Comparison of ENCODE assay signal across 1 cellular context in the genomic region with DNA sequence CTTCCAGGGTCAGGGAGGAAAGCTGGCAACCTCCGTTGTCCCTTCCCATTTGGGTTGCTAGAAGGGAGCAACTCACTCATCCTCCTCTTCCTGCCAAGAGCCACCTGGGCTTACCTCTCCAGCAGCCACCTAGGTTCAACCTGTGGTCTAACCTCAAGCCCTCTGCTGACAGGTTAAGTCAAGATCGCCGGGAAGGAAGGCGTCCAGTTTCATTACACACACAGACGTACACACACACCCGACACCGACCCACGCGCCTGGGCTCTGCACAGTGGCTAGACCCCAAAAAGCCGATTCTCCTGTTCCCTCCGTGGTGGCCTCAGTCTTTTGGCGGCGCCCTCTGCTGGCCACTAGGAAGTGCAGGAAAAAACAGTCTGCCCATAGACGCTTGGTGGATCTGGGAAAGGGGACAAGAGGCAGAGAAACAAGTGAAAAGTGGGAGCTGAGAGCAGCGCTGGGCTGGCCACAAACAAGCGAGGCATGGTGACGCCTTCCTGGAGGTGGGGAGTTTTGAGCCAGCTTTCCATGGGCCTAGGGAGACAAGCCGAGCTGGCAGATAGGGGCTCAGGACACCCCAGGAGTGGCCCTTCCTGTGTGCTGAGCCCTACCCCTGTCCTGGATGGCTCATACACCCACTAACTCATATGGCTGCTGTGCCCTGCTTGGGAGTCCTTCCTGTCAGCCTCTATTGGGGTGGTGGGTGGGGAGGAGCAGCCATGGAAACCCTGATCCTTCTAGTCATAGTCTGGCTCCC.
A peak's percentile ranks its signal among the peaks of the same experiment; 100 is the strongest.
TF ChIP-seq lines count a peak whose summit lies in the region.

No MANE protein-coding gene starts in this region.

TF ChIP-seq in K562, 482 proteins besides CTCF, POLR2A, EP300 and RAD21 (continued from another document):
- TF ChIP-seq, protein P1, sequence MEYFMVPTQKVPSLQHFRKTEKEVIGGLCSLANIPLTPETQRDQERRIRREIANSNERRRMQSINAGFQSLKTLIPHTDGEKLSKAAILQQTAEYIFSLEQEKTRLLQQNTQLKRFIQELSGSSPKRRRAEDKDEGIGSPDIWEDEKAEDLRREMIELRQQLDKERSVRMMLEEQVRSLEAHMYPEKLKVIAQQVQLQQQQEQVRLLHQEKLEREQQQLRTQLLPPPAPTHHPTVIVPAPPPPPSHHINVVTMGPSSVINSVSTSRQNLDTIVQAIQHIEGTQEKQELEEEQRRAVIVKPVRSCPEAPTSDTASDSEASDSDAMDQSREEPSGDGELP (CRISPR knock-in tag; IDR thresholded peaks at IDR 0.05; ENCODE audit: borderline replicate concordance), result peak; percentile 80
- TF ChIP-seq CTBP1 (IDR thresholded peaks at IDR 0.05; ENCODE audit: borderline replicate concordance) (peak; percentile 79), ZNF3 (CRISPR knock-in tag; IDR thresholded peaks at IDR 0.05) (no peak), BACH1 (tag; IDR thresholded peaks at IDR 0.05) (no peak), ZSCAN29 (IDR thresholded peaks at IDR 0.05) (no peak), TBL1XR1 (IDR thresholded peaks at IDR 0.05; ENCODE audit: low read length in 2 of 2) (peak in 1 of 2 experiments; percentile 47; a peak in 1 of 4 replicates), CBFA2T2 (conservative IDR thresholded peaks at IDR 0.05) (no peak), ELK3 (CRISPR knock-in tag; IDR thresholded peaks at IDR 0.05) (no peak), ZKSCAN3 (CRISPR knock-in tag; IDR thresholded peaks at IDR 0.05) (peak; percentile 81; the same call in 1 of the 2 replicates), NR1H2 (CRISPR knock-in tag; IDR thresholded peaks at IDR 0.05) (no peak), ZKSCAN8 (CRISPR knock-in tag; IDR thresholded peaks at IDR 0.05) (no peak), MLX (CRISPR knock-in tag; conservative IDR thresholded peaks at IDR 0.05) (no peak), DIDO1 (tag; IDR thresholded peaks at IDR 0.05; ENCODE audit: low read depth) (no peak), HMGN3 (IDR thresholded peaks at IDR 0.05; ENCODE audit: borderline replicate concordance, extremely low read depth, insufficient read length, low read depth, low read length) (no peak), CHCHD3 (CRISPR knock-in tag; IDR thresholded peaks at IDR 0.05) (no peak), CREB1 (IDR thresholded peaks at IDR 0.05) (no peak), CREB1 (CRISPR knock-in tag; IDR thresholded peaks at IDR 0.05) (no peak; the same call in 1 of the 2 replicates), ZBED1 (IDR thresholded peaks at IDR 0.05) (no peak), ZEB2 (IDR thresholded peaks at IDR 0.05) (peak; percentile 96), FUS (optimal IDR thresholded peaks at IDR 0.05; ENCODE audit: low read depth, low read length) (no peak), ZNF644 (tag; IDR thresholded peaks at IDR 0.05; ENCODE audit: low read depth) (no peak), MEF2D (tag; conservative IDR thresholded peaks at IDR 0.05; ENCODE audit: low read depth) (peak; percentile 34; the same call in 1 of the 2 replicates), KDM2B (CRISPR knock-in tag; IDR thresholded peaks at IDR 0.05) (no peak), ELF4 (CRISPR knock-in tag; IDR thresholded peaks at IDR 0.05) (0 out of 2 replicates have a peak, but pooled peaks have one; percentile 63), FOXK2 (conservative IDR thresholded peaks at IDR 0.05 in 1 of 2, IDR thresholded peaks at IDR 0.05 in 1 of 2; ENCODE audit: low read depth in 2 of 2) (peak; percentile 62 to 64), CC2D1A (IDR thresholded peaks at IDR 0.05) (peak; percentile 49; the same call in 1 of the 2 replicates), ZNF217 (CRISPR knock-in tag; IDR thresholded peaks at IDR 0.05) (no peak)
- TF ChIP-seq, protein P2, sequence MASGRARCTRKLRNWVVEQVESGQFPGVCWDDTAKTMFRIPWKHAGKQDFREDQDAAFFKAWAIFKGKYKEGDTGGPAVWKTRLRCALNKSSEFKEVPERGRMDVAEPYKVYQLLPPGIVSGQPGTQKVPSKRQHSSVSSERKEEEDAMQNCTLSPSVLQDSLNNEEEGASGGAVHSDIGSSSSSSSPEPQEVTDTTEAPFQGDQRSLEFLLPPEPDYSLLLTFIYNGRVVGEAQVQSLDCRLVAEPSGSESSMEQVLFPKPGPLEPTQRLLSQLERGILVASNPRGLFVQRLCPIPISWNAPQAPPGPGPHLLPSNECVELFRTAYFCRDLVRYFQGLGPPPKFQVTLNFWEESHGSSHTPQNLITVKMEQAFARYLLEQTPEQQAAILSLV (tag; IDR thresholded peaks at IDR 0.05), result no peak
- TF ChIP-seq, protein P3, sequence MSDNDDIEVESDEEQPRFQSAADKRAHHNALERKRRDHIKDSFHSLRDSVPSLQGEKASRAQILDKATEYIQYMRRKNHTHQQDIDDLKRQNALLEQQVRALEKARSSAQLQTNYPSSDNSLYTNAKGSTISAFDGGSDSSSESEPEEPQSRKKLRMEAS (CRISPR knock-in tag; IDR thresholded peaks at IDR 0.05), result 0 out of 2 replicates have a peak, but pooled peaks have one; percentile 8
- TF ChIP-seq, protein P4, sequence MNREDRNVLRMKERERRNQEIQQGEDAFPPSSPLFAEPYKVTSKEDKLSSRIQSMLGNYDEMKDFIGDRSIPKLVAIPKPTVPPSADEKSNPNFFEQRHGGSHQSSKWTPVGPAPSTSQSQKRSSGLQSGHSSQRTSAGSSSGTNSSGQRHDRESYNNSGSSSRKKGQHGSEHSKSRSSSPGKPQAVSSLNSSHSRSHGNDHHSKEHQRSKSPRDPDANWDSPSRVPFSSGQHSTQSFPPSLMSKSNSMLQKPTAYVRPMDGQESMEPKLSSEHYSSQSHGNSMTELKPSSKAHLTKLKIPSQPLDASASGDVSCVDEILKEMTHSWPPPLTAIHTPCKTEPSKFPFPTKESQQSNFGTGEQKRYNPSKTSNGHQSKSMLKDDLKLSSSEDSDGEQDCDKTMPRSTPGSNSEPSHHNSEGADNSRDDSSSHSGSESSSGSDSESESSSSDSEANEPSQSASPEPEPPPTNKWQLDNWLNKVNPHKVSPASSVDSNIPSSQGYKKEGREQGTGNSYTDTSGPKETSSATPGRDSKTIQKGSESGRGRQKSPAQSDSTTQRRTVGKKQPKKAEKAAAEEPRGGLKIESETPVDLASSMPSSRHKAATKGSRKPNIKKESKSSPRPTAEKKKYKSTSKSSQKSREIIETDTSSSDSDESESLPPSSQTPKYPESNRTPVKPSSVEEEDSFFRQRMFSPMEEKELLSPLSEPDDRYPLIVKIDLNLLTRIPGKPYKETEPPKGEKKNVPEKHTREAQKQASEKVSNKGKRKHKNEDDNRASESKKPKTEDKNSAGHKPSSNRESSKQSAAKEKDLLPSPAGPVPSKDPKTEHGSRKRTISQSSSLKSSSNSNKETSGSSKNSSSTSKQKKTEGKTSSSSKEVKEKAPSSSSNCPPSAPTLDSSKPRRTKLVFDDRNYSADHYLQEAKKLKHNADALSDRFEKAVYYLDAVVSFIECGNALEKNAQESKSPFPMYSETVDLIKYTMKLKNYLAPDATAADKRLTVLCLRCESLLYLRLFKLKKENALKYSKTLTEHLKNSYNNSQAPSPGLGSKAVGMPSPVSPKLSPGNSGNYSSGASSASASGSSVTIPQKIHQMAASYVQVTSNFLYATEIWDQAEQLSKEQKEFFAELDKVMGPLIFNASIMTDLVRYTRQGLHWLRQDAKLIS (CRISPR knock-in tag; IDR thresholded peaks at IDR 0.05), result no peak
